ENCODE assay signal across 9 cellular contexts in the genomic region with DNA sequence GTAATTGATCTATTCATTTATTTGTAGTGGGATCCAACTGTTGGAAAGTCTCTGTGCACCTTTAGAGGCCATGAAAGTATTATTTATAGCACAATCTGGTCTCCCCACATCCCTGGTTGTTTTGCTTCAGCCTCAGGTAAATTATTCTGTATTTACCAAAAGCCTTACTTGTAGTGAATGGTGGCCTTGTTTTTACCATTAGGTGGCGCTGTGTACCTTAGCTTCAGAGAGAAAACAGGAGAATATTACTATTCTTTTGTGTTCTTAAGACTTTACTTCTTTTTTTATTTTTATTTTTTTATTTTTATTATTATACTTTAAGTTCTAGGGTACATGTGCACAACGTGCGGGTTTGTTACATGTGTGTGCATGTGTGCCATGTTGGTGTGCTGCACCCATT. TPM values are rescaled to one million over a fixed set of nuclear protein-coding genes. Genes with fewer than 3 reads are reported as not detected.
DNase-seq lines count a peak whose midpoint lies in the region; ATAC-seq and TF ChIP-seq lines count a peak whose summit lies in the region.
"Had no signal": no experiment of that assay in that cellular context is flagged by ENCODE, and none has a peak within 500 bp of the region (broad histone marks: within the 10 kb centered on the region; RNA-seq: fewer than 3 reads in every experiment).

No MANE protein-coding gene starts in this region.

- ATAC-seq in lung (ENCODE audit: insufficient read depth, low FRiP score): no peak
- no peak for ATAC-seq in GM19463 (IDR thresholded peaks at IDR 0.05; ENCODE audit: unreplicated experiment)

- no peaks in the 10 kb centered on the region for H3K9me2 ChIP-seq in PC-9 (ENCODE audit: insufficient read depth)

- H3K4me3 Mint-ChIP-seq in chondrocyte (ENCODE audit: unreplicated experiment): no peak overlapping the region

- H3K4me1 ChIP-seq in PC-9 (replicated peaks; ENCODE audit: insufficient read depth) (no peaks in the 10 kb centered on the region), lung (ENCODE audit: control insufficient read depth in 2 of 2, insufficient read depth in 2 of 2, low read length in 2 of 2) (peaks cover 0 to 1% of the 10 kb centered on the region in 2 donors)
- H3K4me1 ChIP-seq: BLaER1 had no signal

- H3K4me3 ChIP-seq in PC-9: no peak overlapping the region
- H3K4me3 ChIP-seq in lung: no peak overlapping the region
- H3K4me3 ChIP-seq: BLaER1 had no signal

- 0 out of 2 replicates have a peak, but pooled peaks cover 2% of the 10 kb centered on the region for H3K79me2 ChIP-seq in PC-9 (ENCODE audit: low read depth)

- intact Hi-C loops in PC-9 (cut with micrococcal nuclease; ENCODE audit: unreplicated experiment): loop anchor here (1.0 to 10.0 kb wide), 4 partner anchors 229 to 795 kb away; no protein-coding TSS in a partner anchor

- H3K27ac ChIP-seq in PC-9: no peak overlapping the region
- no peak overlapping the region for H3K27ac ChIP-seq in lung (ENCODE audit: low read depth in 1 of 2, low read length in 1 of 2)
- H3K27ac ChIP-seq: BLaER1 had no signal

- H3K27me3 ChIP-seq in PC-9 (ENCODE audit: insufficient read depth, low read depth) (no peaks in the 10 kb centered on the region), lung (ENCODE audit: control insufficient read depth, insufficient read depth) (no peaks in the 10 kb centered on the region)
- H3K27me3 ChIP-seq: BLaER1 had no signal

- no peak overlapping the region for H3K27ac Mint-ChIP-seq in chondrocyte (ENCODE audit: unreplicated experiment)

- peak; percentile 1 for DNase-seq in NCI-H187 treated with DMSO at 0.1 percent for 48 hours (lab: John Stamatoyannopoulos, UW)
- DNase-seq in NCI-H187 (lab: John Stamatoyannopoulos, UW): no peak
- DNase-seq in HEK293T (ENCODE audit: extremely low spot score): peak; percentile 43
- peak; percentile 12 to 50 for DNase-seq in PC-9
- no peak for DNase-seq in chondrocyte (ENCODE audit: low spot score)
- DNase-seq in lung (ENCODE audit: low spot score): no peak
- DNase-seq in OCI-M2 (lab: John Stamatoyannopoulos, UW; ENCODE audit: unreplicated experiment): no peak

- H3K36me3 Mint-ChIP-seq in chondrocyte (ENCODE audit: low read depth): peaks cover 19% of the 10 kb centered on the region

- no TSS peak for BruUV-seq in PC-9 (replicated peaks; lab: Mats Ljungman, UMichigan)

- no peaks in the 10 kb centered on the region for H3K27me3 Mint-ChIP-seq in chondrocyte (ENCODE audit: low read depth)

- H3K9me3 ChIP-seq in PC-9 (ENCODE audit: insufficient read depth, low read depth) (0 out of 2 replicates have a peak, but pooled peaks cover 3% of the 10 kb centered on the region), lung (ENCODE audit: control insufficient read depth in 2 of 2, insufficient read depth in 1 of 2, low read length in 1 of 2) (no peaks in the 10 kb centered on the region)
- H3K9me3 ChIP-seq: BLaER1 had no signal

- H2AFZ ChIP-seq in PC-9: no peak overlapping the region

- H3K36me3 ChIP-seq in PC-9 (ENCODE audit: low read depth): peaks cover 17% of the 10 kb centered on the region
- H3K36me3 ChIP-seq in lung (ENCODE audit: control insufficient read depth in 2 of 2, insufficient read depth in 2 of 2, low read length in 2 of 2): peaks cover 0 to 4% of the 10 kb centered on the region in 2 donors
- H3K36me3 ChIP-seq: BLaER1 had no signal

- H4K20me1 ChIP-seq in PC-9 (ENCODE audit: insufficient read depth): no peaks in the 10 kb centered on the region
- H4K20me1 ChIP-seq: BLaER1 had no signal

- TF ChIP-seq CTCF in PC-9 (conservative IDR thresholded peaks at IDR 0.05) (peak; percentile 89), chondrocyte (IDR thresholded peaks at IDR 0.05) (peak; percentile 90), lung (IDR thresholded peaks at IDR 0.05; ENCODE audit: control extremely low read depth, extremely low read depth) (peak; percentile 57)

- CTCF ChIA-PET in HEK293T (lab: Yijun Ruan, JAX) (interaction anchor here (0.6 to 1.4 kb wide), 4 partner anchors 19 to 634 kb away, joined by 3 to 6 read pairs (median 4); no protein-coding TSS in a partner anchor), PC-9 (lab: Charles Lee) (no interaction called here)

- H3F3A ChIP-seq in PC-9 (ENCODE audit: insufficient read depth, low read depth): peaks cover 14% of the 10 kb centered on the region; the same call in 1 of the 2 replicates

- WGBS in lung, 2 donors: 59 to 61% methylated on average over 3 of the region's 3 CpGs

- peaks cover 4% of the 10 kb centered on the region for H3K9me3 Mint-ChIP-seq in chondrocyte (ENCODE audit: low read depth)

- H3K4me2 ChIP-seq in PC-9: no peak overlapping the region
- H3K4me2 ChIP-seq: BLaER1 had no signal

- H3K4me1 Mint-ChIP-seq in chondrocyte (ENCODE audit: low read depth): no peaks in the 10 kb centered on the region

- POLR2A ChIA-PET in HEK293T (lab: Yijun Ruan, JAX): no interaction called here
- POLR2A ChIA-PET in PC-9 (lab: Charles Lee; ENCODE audit: unreplicated experiment): interaction anchor here (0.7 kb wide), 1 partner anchor 264 kb away, joined by 9 read pairs; no protein-coding TSS in a partner anchor

TF ChIP-seq in HEK293T, 16 proteins besides CTCF, POLR2A, EP300 and RAD21:
- no peak for TF ChIP-seq L3MBTL2 (conservative IDR thresholded peaks at IDR 0.05)
- TF ChIP-seq ARNT (IDR thresholded peaks at IDR 0.05): no peak
TF ChIP-seq in HEK293T: peak in this region for 0.

RNA-seq across cellular contexts. Expression of a gene that starts 23.7 kb away (rescaled TPM):
- total RNA-seq in PC-9 (2021) (5.6 and 11.5 TPM in 2 replicates), chondrocyte (6.2 to 7.0 TPM (median 6.8 TPM) in 3 replicates), lung (10 to 100 TPM in 1 of 2 donors, 1 to 10 TPM in 1; 9.6 to 12.5 TPM)
- polyA plus RNA-seq in lung: 1 to 10 TPM; 4.8 to 9.5 TPM

RNA-seq across cellular contexts. Expression of a gene that starts 53.8 kb away (rescaled TPM):
- 10.4 and 10.9 TPM in 2 replicates for total RNA-seq in PC-9 (2021)
- 2.1 to 5.1 TPM (median 4.6 TPM) in 3 replicates for total RNA-seq in chondrocyte
- total RNA-seq in lung: 10 to 100 TPM; 25.5 to 28.3 TPM
- 10 to 100 TPM in 1 of 2 donors, 1 to 10 TPM in 1; 7.5 to 20.1 TPM for polyA plus RNA-seq in lung

Comparison
In these comparisons a context has a peak if more than half of its experiments do, and no peak if none do; other contexts are left out.
1. DNase-seq: peak in NCI-H187 treated with DMSO at 0.1 percent for 48 hours (single experiment), HEK293T (single experiment) and PC-9 (2 of 2); none in NCI-H187 (0 of 2), chondrocyte (single experiment), lung (single experiment) and OCI-M2 (single experiment).
2. Peak in every context shown above with its lines, with median percentiles within 50 percentile points of each other: CTCF ChIP-seq.